ENCODE assay signal across 8 cellular contexts in the genomic region with DNA sequence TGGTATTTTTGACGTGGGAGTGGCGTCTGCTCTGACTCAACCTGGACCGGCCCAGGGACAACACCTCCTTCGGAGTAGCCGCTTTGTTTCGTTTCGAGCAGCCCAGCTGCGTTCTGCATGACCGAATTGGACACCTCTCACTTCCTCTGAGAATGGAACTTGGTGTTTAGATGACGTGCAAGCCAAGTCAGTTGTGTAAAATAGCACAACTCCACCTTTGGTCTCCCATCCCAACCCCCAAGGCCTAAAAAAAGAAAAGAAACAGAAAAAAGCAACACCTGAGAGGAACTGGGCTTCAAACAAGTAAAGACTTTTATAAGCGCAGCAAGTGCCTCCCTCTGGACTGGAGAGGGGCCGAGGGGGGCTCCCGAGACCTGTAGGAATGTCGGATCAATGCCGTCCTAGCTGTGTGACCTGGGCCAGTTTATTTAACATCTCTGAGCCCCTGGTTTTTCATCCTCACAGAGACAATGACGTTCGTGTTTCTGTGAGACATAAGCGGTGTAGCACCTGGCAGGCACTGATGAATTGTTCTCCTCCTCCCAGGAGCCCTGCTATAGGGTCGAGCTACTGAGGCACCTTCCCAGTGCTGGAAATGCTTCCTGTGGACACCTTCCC. TPM values are rescaled to one million over a fixed set of nuclear protein-coding genes. Genes with fewer than 3 reads are reported as not detected.
DNase-seq lines count a peak whose midpoint lies in the region; ATAC-seq and TF ChIP-seq lines count a peak whose summit lies in the region.

No MANE protein-coding gene starts in this region.

- intact Hi-C loops in posterior vena cava (cut with DNase I): loop anchor here in 1 of 2 donors (10.0 kb wide), 1 partner anchor 178 kb away; no protein-coding TSS in a partner anchor

- peak overlapping the region; percentile 70 for H3K4me2 ChIP-seq in DOHH2 (ENCODE audit: low read length)

- H3K9me2 ChIP-seq in DOHH2 (replicated peaks; ENCODE audit: control insufficient read depth, low read length): no peaks in the 10 kb centered on the region

- TF ChIP-seq RAD21 in Ishikawa (IDR thresholded peaks at IDR 0.05; ENCODE audit: low read depth): peak; percentile 41

- CTCF ChIA-PET in WTC11 (lab: Charles Lee): no interaction called here

- no peaks in the 10 kb centered on the region for H3K36me3 Mint-ChIP-seq in activated T-cell treated with anti-CD3 and anti-CD28 coated beads, Interleukin-2, amount 50 U/mL, for 24 hours (ENCODE audit: low read depth)
- H3K36me3 Mint-ChIP-seq in WTC11: no peaks in the 10 kb centered on the region

- H3K27ac ChIP-seq in DOHH2 (ENCODE audit: low read depth, low read length): peak overlapping the region; percentile 100

- peak; percentile 98 for TF ChIP-seq EP300 in Ishikawa (IDR thresholded peaks at IDR 0.05; ENCODE audit: borderline replicate concordance)

- peaks cover 87% of the 10 kb centered on the region for H3K4me1 Mint-ChIP-seq in activated T-cell treated with anti-CD3 and anti-CD28 coated beads, Interleukin-2, amount 50 U/mL, for 24 hours (ENCODE audit: low read depth)
- H3K4me1 Mint-ChIP-seq in WTC11: peaks cover 56% of the 10 kb centered on the region

- no peaks in the 10 kb centered on the region for H4K20me1 ChIP-seq in DOHH2 (ENCODE audit: control insufficient read depth, insufficient read depth, low read depth, low read length)

- peaks cover 26% of the 10 kb centered on the region for H3F3A ChIP-seq in DOHH2 (ENCODE audit: control insufficient read depth, insufficient read depth)

- H3K79me2 ChIP-seq in DOHH2 (ENCODE audit: control insufficient read depth, low read length): no peaks in the 10 kb centered on the region

- ATAC-seq in GM21515 (IDR thresholded peaks at IDR 0.05; ENCODE audit: unreplicated experiment): peak; percentile 71
- ATAC-seq in WTC11: no peak

- H3K4me3 ChIP-seq in DOHH2 (ENCODE audit: low read length): peak overlapping the region; percentile 66

- peaks cover 72% of the 10 kb centered on the region for H3K4me1 ChIP-seq in DOHH2 (ENCODE audit: control insufficient read depth, low read length)

- H3K27me3 ChIP-seq in DOHH2 (ENCODE audit: control insufficient read depth, low read length): no peaks in the 10 kb centered on the region

- H3K36me3 ChIP-seq in DOHH2 (ENCODE audit: control insufficient read depth, low read length): no peaks in the 10 kb centered on the region

- no peaks in the 10 kb centered on the region for H3K9me3 Mint-ChIP-seq in activated T-cell treated with anti-CD3 and anti-CD28 coated beads, Interleukin-2, amount 50 U/mL, for 24 hours
- H3K9me3 Mint-ChIP-seq in WTC11: no peaks in the 10 kb centered on the region

- POLR2A ChIA-PET in WTC11 (lab: Charles Lee): no interaction called here

- H3K27ac Mint-ChIP-seq in activated T-cell treated with anti-CD3 and anti-CD28 coated beads, Interleukin-2, amount 50 U/mL, for 24 hours: peak overlapping the region; percentile 99
- no peak overlapping the region for H3K27ac Mint-ChIP-seq in WTC11

- no peaks in the 10 kb centered on the region for H3K9me3 ChIP-seq in DOHH2 (ENCODE audit: control insufficient read depth, insufficient read depth, low read length)

- TF ChIP-seq CTCF in DOHH2 (IDR thresholded peaks at IDR 0.05; ENCODE audit: low read depth, low read length, poor library complexity, severe bottlenecking) (no peak), WTC11 (IDR thresholded peaks at IDR 0.05) (no peak)

- peak; percentile 76 for DNase-seq in activated T-cell treated with anti-CD3 and anti-CD28 coated beads, Interleukin-2, amount 50 U/mL, for 24 hours
- peak; percentile 88 for DNase-seq in iris pigment epithelial cell (ENCODE audit: low read depth)
- DNase-seq in stimulated activated CD8-positive, alpha-beta memory T cell treated with anti-CD3 and anti-CD28 coated beads, Interleukin-7, amount 100 ng/mL, for 48 hours (ENCODE audit: extremely low read depth in 1 of 2, low read depth in 1 of 2): peak; percentile 36 to 79
- DNase-seq in posterior vena cava (ENCODE audit: low spot score): no peak
- no peak for DNase-seq in WTC11 (ENCODE audit: low spot score)

- no peaks in the 10 kb centered on the region for H3K27me3 Mint-ChIP-seq in activated T-cell treated with anti-CD3 and anti-CD28 coated beads, Interleukin-2, amount 50 U/mL, for 24 hours
- no peaks in the 10 kb centered on the region; the same call in 1 of the 2 replicates for H3K27me3 Mint-ChIP-seq in WTC11 (ENCODE audit: low read depth)

- peak overlapping the region; percentile 74 for H3K4me3 Mint-ChIP-seq in activated T-cell treated with anti-CD3 and anti-CD28 coated beads, Interleukin-2, amount 50 U/mL, for 24 hours
- no peak overlapping the region for H3K4me3 Mint-ChIP-seq in WTC11

TF ChIP-seq in Ishikawa, 13 proteins besides CTCF, POLR2A, EP300 and RAD21 (continues in another document):
- TF ChIP-seq TCF12 (IDR thresholded peaks at IDR 0.05; ENCODE audit: low read depth): peak; percentile 99
- 0 out of 2 replicates have a peak, but pooled peaks have one; percentile 48 for TF ChIP-seq YY1 (IDR thresholded peaks at IDR 0.05; ENCODE audit: low read depth)
- peak; percentile 53 for TF ChIP-seq USF1 (IDR thresholded peaks at IDR 0.05)
- TF ChIP-seq TAF1 (IDR thresholded peaks at IDR 0.05; ENCODE audit: low read depth): no peak
- peak; percentile 92 for TF ChIP-seq TEAD4 (IDR thresholded peaks at IDR 0.05)
- no peak for TF ChIP-seq ZBTB7A (IDR thresholded peaks at IDR 0.05; ENCODE audit: low read depth)
- 0 out of 2 replicates have a peak, but pooled peaks have one; percentile 31 for TF ChIP-seq EGR1 (IDR thresholded peaks at IDR 0.05)
- TF ChIP-seq CEBPB (IDR thresholded peaks at IDR 0.05): peak; percentile 73; the same call in 1 of the 2 replicates
- peak; percentile 92 for TF ChIP-seq NFIC (IDR thresholded peaks at IDR 0.05)

TF ChIP-seq in WTC11, 78 proteins besides CTCF, POLR2A, EP300 and RAD21 (continues in another document):
- no peak for TF ChIP-seq CREB1 (CRISPR knock-in tag; IDR thresholded peaks at IDR 0.05)
- no peak for TF ChIP-seq TEAD1 (CRISPR knock-in tag; IDR thresholded peaks at IDR 0.05)
- TF ChIP-seq ZNF532 (CRISPR knock-in tag; IDR thresholded peaks at IDR 0.05; ENCODE audit: borderline replicate concordance): no peak
- TF ChIP-seq ZNF232 (CRISPR knock-in tag; IDR thresholded peaks at IDR 0.05): no peak
- no peak for TF ChIP-seq CDX4 (CRISPR knock-in tag; IDR thresholded peaks at IDR 0.05; ENCODE audit: borderline replicate concordance)
- no peak for TF ChIP-seq E2F5 (CRISPR knock-in tag; IDR thresholded peaks at IDR 0.05)
- TF ChIP-seq, protein P1, sequence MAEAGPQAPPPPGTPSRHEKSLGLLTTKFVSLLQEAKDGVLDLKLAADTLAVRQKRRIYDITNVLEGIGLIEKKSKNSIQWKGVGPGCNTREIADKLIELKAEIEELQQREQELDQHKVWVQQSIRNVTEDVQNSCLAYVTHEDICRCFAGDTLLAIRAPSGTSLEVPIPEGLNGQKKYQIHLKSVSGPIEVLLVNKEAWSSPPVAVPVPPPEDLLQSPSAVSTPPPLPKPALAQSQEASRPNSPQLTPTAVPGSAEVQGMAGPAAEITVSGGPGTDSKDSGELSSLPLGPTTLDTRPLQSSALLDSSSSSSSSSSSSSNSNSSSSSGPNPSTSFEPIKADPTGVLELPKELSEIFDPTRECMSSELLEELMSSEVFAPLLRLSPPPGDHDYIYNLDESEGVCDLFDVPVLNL (CRISPR knock-in tag; IDR thresholded peaks at IDR 0.05; ENCODE audit: borderline replicate concordance, low read depth): no peak
- no peak for TF ChIP-seq RORB (CRISPR knock-in tag; IDR thresholded peaks at IDR 0.05)
- TF ChIP-seq IRF2 (CRISPR knock-in tag; IDR thresholded peaks at IDR 0.05; ENCODE audit: borderline replicate concordance, low read depth): no peak

RNA-seq across cellular contexts. Expression of gene SMNDC1, which starts 52.0 kb away (rescaled TPM):
- total RNA-seq in posterior vena cava: 10 to 100 TPM; 26.4 to 28.1 TPM
- total RNA-seq in WTC11 (2021): 37.7 to 55.9 TPM (median 40.2 TPM) in 3 replicates

Comparison
In these comparisons a context has a peak if more than half of its experiments do, and no peak if none do; other contexts are left out.
1. DNase-seq: peak in activated T-cell treated with anti-CD3 and anti-CD28 coated beads, Interleukin-2, amount 50 U/mL, for 24 hours (single experiment), iris pigment epithelial cell (single experiment) and stimulated activated CD8-positive, alpha-beta memory T cell treated with anti-CD3 and anti-CD28 coated beads, Interleukin-7, amount 100 ng/mL, for 48 hours (2 of 2); none in posterior vena cava (single experiment) and WTC11 (single experiment).